ENCODE assay signal across 17 cellular contexts in the genomic region with DNA sequence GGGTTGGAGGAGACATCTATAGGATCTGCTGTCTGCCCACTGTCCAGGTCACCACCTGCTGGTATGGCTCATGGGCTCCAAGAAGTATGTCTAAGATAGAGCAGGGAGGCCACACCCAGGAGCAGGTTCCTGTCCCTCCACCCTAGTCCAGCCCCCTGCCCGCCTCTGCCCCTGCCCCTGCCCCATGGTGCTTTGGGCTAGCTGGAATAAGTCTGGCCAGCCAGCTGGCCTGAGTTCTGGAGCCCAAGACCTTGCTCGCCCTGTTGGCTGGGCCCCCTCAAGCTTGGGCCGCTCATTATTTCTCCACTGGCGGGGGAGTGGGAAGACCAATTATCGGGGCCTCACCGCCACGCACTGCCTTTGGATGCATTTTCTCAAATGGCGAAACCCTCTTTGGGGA.
DNase-seq lines count a peak whose midpoint lies in the region; ATAC-seq and TF ChIP-seq lines count a peak whose summit lies in the region.
"Had no signal": no experiment of that assay in that cellular context is flagged by ENCODE, and none has a peak within 500 bp of the region (broad histone marks: within the 10 kb centered on the region; RNA-seq: fewer than 3 reads in every experiment).

No MANE protein-coding gene starts in this region.

- no peaks in the 10 kb centered on the region for H3K36me3 Mint-ChIP-seq in activated T-cell treated with anti-CD3 and anti-CD28 coated beads, Interleukin-2, amount 50 U/mL, for 72 hours (ENCODE audit: insufficient read depth in 2 of 2)
- H3K36me3 Mint-ChIP-seq: CD4-positive, alpha-beta memory T cell had no signal

- TF ChIP-seq POLR2A in esophagus squamous epithelium (IDR thresholded peaks at IDR 0.05) (no peak), spleen (IDR thresholded peaks at IDR 0.05) (no peak)

- CTCF ChIA-PET in RWPE1 (lab: Yijun Ruan, JAX), result interaction anchor here (0.7 kb wide), 1 partner anchor 82 kb away, joined by 4 read pairs; no protein-coding TSS in a partner anchor

- no peaks in the 10 kb centered on the region for H3K9me3 ChIP-seq in Karpas-422 (ENCODE audit: low read length)
- H3K9me3 ChIP-seq in esophagus squamous epithelium, result no peaks in the 10 kb centered on the region
- no peaks in the 10 kb centered on the region for H3K9me3 ChIP-seq in spleen
- H3K9me3 ChIP-seq: HAP-1 had no signal

- no peak overlapping the region for H2AFZ ChIP-seq in Karpas-422 (ENCODE audit: low read length)
- H2AFZ ChIP-seq: GM23338 had no signal

- WGBS in esophagus squamous epithelium, 2 donors, result 90 to 100% methylated on average over 1 to 2 of the region's 8 CpGs
- WGBS in spleen, 5 donors, result 88 to 97% (median 93%) methylated on average over 3 to 8 of the region's 8 CpGs

- H3K27me3 Mint-ChIP-seq in activated T-cell treated with anti-CD3 and anti-CD28 coated beads, Interleukin-2, amount 50 U/mL, for 72 hours (ENCODE audit: low read depth), result no peaks in the 10 kb centered on the region

- H3K4me1 ChIP-seq in Karpas-422 (ENCODE audit: low read length) (peaks cover 51% of the 10 kb centered on the region), esophagus squamous epithelium (peaks cover 57 to 74% (median 58%) of the 10 kb centered on the region in 3 donors), spleen (no peaks in the 10 kb centered on the region)

- no peak overlapping the region for H3K4me3 ChIP-seq in Karpas-422 (ENCODE audit: low read length)
- no peak overlapping the region for H3K4me3 ChIP-seq in esophagus squamous epithelium
- H3K4me3 ChIP-seq in spleen, result no peak overlapping the region
- H3K4me3 ChIP-seq: GM23338, HAP-1 had no signal

- no peaks in the 10 kb centered on the region for H3K9me3 Mint-ChIP-seq in activated T-cell treated with anti-CD3 and anti-CD28 coated beads, Interleukin-2, amount 50 U/mL, for 72 hours
- H3K9me3 Mint-ChIP-seq: CD4-positive, alpha-beta memory T cell; GM23338; HFFc6 had no signal

- no peaks in the 10 kb centered on the region for H3K79me2 ChIP-seq in Karpas-422 (ENCODE audit: low read length)

- TF ChIP-seq CTCF in RWPE1 (conservative IDR thresholded peaks at IDR 0.05; ENCODE audit: low read depth), result no peak
- no peak for TF ChIP-seq CTCF in esophagus squamous epithelium (IDR thresholded peaks at IDR 0.05)
- no peak for TF ChIP-seq CTCF in spleen (IDR thresholded peaks at IDR 0.05 in 8 of 11, conservative IDR thresholded peaks at IDR 0.05 in 3 of 11)

- H3K4me3 Mint-ChIP-seq in activated T-cell treated with anti-CD3 and anti-CD28 coated beads, Interleukin-2, amount 50 U/mL, for 72 hours, result no peak overlapping the region
- H3K4me3 Mint-ChIP-seq: CD4-positive, alpha-beta memory T cell; GM23338; HFFc6 had no signal

- H3K9ac ChIP-seq in Karpas-422 (ENCODE audit: low read length), result no peak overlapping the region

- intact Hi-C loops in esophagus squamous epithelium (cut with DNase I) (no loop called here), spleen (cut with DNase I; ENCODE audit: low total_unique reads) (no loop called here)

- POLR2A ChIA-PET in RWPE1 (lab: Yijun Ruan, JAX; ENCODE audit: low non-redundant PET), result no interaction called here

- no peaks in the 10 kb centered on the region for H4K20me1 ChIP-seq in Karpas-422 (ENCODE audit: insufficient read depth, low read depth, low read length)

- ATAC-seq in HG03159 (IDR thresholded peaks at IDR 0.05; ENCODE audit: unreplicated experiment), result no peak
- ATAC-seq in activated T-cell treated with anti-CD3 and anti-CD28 coated beads, Interleukin-2, amount 50 U/mL, for 72 hours (replicated peaks in 1 of 2), result no peak
- ATAC-seq: GM23338 had no signal

- no peaks in the 10 kb centered on the region for H3K4me1 Mint-ChIP-seq in activated T-cell treated with anti-CD3 and anti-CD28 coated beads, Interleukin-2, amount 50 U/mL, for 72 hours (ENCODE audit: low read depth)
- H3K4me1 Mint-ChIP-seq: CD4-positive, alpha-beta memory T cell had no signal

- H3K36me3 ChIP-seq in Karpas-422 (ENCODE audit: insufficient read depth, low read length) (no peaks in the 10 kb centered on the region), esophagus squamous epithelium (no peaks in the 10 kb centered on the region), spleen (no peaks in the 10 kb centered on the region)
- H3K36me3 ChIP-seq: HAP-1 had no signal

- H3K27ac Mint-ChIP-seq in activated T-cell treated with anti-CD3 and anti-CD28 coated beads, Interleukin-2, amount 50 U/mL, for 72 hours, result no peak overlapping the region
- H3K27ac Mint-ChIP-seq: CD4-positive, alpha-beta memory T cell; GM23338; HFFc6 had no signal

- no peaks in the 10 kb centered on the region for H3K9me2 ChIP-seq in Karpas-422 (replicated peaks; ENCODE audit: insufficient read depth, low read length)

- H3K4me2 ChIP-seq in Karpas-422 (ENCODE audit: low read depth, low read length, poor library complexity, severe bottlenecking), result peak overlapping the region; percentile 33
- H3K4me2 ChIP-seq: GM23338 had no signal

- H3K27ac ChIP-seq in Karpas-422 (ENCODE audit: low read length), result no peak overlapping the region
- peak overlapping the region; percentile 79 for H3K27ac ChIP-seq in RWPE1
- H3K27ac ChIP-seq in esophagus squamous epithelium, result peak overlapping the region; percentile 2 to 95 (median 92)
- no peak overlapping the region for H3K27ac ChIP-seq in spleen

- DNase-seq in Karpas-422, result no peak
- no peak for DNase-seq in RWPE1 (ENCODE audit: low spot score)
- no peak for DNase-seq in esophagus squamous epithelium (lab: John Stamatoyannopoulos, UW)
- DNase-seq in spleen, result peak; percentile 64
- DNase-seq in stimulated activated CD4-positive, alpha-beta T cell treated with anti-CD3 and anti-CD28 coated beads, Interleukin-1b, Interleukin-23, amount 100 ng/mL, for 48 hours, result no peak
- no peak for DNase-seq in activated T-cell treated with anti-CD3 and anti-CD28 coated beads, Interleukin-2, amount 50 U/mL, for 72 hours
- DNase-seq: C1 segment of cervical spinal cord; Calu3; CD4-positive, alpha-beta memory T cell; COR-L47; DMS53; DMS79 treated with DMSO at 0.1 percent for 48 hours; GF-D8; HFFc6 had no signal

- H3K27me3 ChIP-seq in Karpas-422 (ENCODE audit: low read length) (no peaks in the 10 kb centered on the region), esophagus squamous epithelium (no peaks in the 10 kb centered on the region), spleen (replicated peaks in 1 of 7) (peaks cover 0 to 15% (median 0%) of the 10 kb centered on the region in 7 donors)

Comparison
In these comparisons a context has a peak if more than half of its experiments do, and no peak if none do; other contexts are left out.
1. H3K27ac ChIP-seq: peak in RWPE1 (single experiment) and esophagus squamous epithelium (4 of 4); none in Karpas-422 (single experiment) and spleen (0 of 8).